Comparison of ENCODE assay signal across 18 cellular contexts in genomic region chr19:34044011-34044410, GRCh38.
DNase-seq lines count a peak whose midpoint lies in the region; TF ChIP-seq lines count a peak whose summit lies in the region.
"Had no signal": no experiment of that assay in that cellular context is flagged by ENCODE, and none has a peak within 500 bp of the region (broad histone marks: within the 10 kb centered on the region; RNA-seq: fewer than 3 reads in every experiment).

No MANE protein-coding gene starts in this region.

- no peaks in the 10 kb centered on the region for H3K79me2 ChIP-seq in mesendoderm (ENCODE audit: control insufficient read depth, insufficient read depth, low read length)

- TF ChIP-seq POLR2A in ovary (IDR thresholded peaks at IDR 0.05) = no peak

- no peak overlapping the region for H4K5ac ChIP-seq in mesendoderm (ENCODE audit: low read length)

- H3K9ac ChIP-seq in mesendoderm (ENCODE audit: low read length) = no peak overlapping the region
- H3K9ac ChIP-seq: BLaER1, GM23248 had no signal

- no peak overlapping the region for H2BK15ac ChIP-seq in mesendoderm (replicated peaks; ENCODE audit: low read depth)

- TF ChIP-seq EP300 in ovary (IDR thresholded peaks at IDR 0.05) = no peak

- no peak for TF ChIP-seq CTCF in ovary (IDR thresholded peaks at IDR 0.05)

- H3K18ac ChIP-seq in mesendoderm (ENCODE audit: low read length) = no peak overlapping the region

- intact Hi-C loops in ovary (cut with DNase I) = loop anchor here in 2 of 4 donors (5.0 to 10.0 kb wide), 3 partner anchors 53 to 103 kb away; no protein-coding TSS in a partner anchor

- no peaks in the 10 kb centered on the region for H3K79me1 ChIP-seq in mesendoderm (ENCODE audit: low read length)

- WGBS in mesendoderm (ENCODE audit: extremely low coverage, insufficient coverage, low lambda C conversion rate) = no CpG with 5 or more reads among the region's 2 CpGs
- 55 to 66% (median 64%) methylated on average over 2 of the region's 2 CpGs for WGBS in ovary, 3 donors

- DNase-seq in ELF-1 (ENCODE audit: low read depth, low spot score) = peak; percentile 71
- DNase-seq in islet precursor cell = peak; percentile 63
- peak; percentile 79 for DNase-seq in mesendoderm
- no peak for DNase-seq in activated CD4-positive, alpha-beta T cell treated with anti-CD3 and anti-CD28 coated beads for 1 hour
- no peak for DNase-seq in SIG-M5 treated with dmso at 0.1 percent for 504 hours (lab: John Stamatoyannopoulos, UW; ENCODE audit: unreplicated experiment)
- no peak for DNase-seq in NCI-H1105 treated with DMSO at 0.1 percent for 48 hours (lab: John Stamatoyannopoulos, UW)
- no peak for DNase-seq in ovary
- DNase-seq: CD4-positive, CD25-positive, alpha-beta regulatory T cell; CD8-positive, alpha-beta T cell; DMS 273 treated with DMSO at 0.1 percent for 48 hours; DMS79; EL; GF-D8; GM23248; H7; HCEC 1CT had no signal

- H3K56ac ChIP-seq in mesendoderm (ENCODE audit: low read length) = no peak overlapping the region

- H3K27me3 ChIP-seq in mesendoderm (ENCODE audit: insufficient read depth, low read length, poor library complexity) (no peaks in the 10 kb centered on the region), ovary (no peaks in the 10 kb centered on the region)
- H3K27me3 ChIP-seq: BLaER1 had no signal

- no peaks in the 10 kb centered on the region for H3K9me3 ChIP-seq in ovary
- H3K9me3 ChIP-seq: BLaER1 had no signal

- no peak overlapping the region for H3K4ac ChIP-seq in mesendoderm (ENCODE audit: low read depth, low read length)

- H3K27ac ChIP-seq in mesendoderm (ENCODE audit: low read depth, low read length) (peak overlapping the region; percentile 49), ovary (no peak overlapping the region)
- H3K27ac ChIP-seq: BLaER1, C4-2B, GM23248 had no signal

- H3K4me3 ChIP-seq in mesendoderm (ENCODE audit: low read length) (no peak overlapping the region), ovary (no peak overlapping the region)
- H3K4me3 ChIP-seq: BLaER1, GM23248 had no signal

- no peaks in the 10 kb centered on the region for H3K36me3 ChIP-seq in mesendoderm (ENCODE audit: control insufficient read depth, insufficient read depth, low read length)
- H3K36me3 ChIP-seq in ovary = no peaks in the 10 kb centered on the region
- H3K36me3 ChIP-seq: BLaER1 had no signal

- H2BK120ac ChIP-seq in mesendoderm (ENCODE audit: low read depth, low read length) = no peak overlapping the region

- no peak overlapping the region for H2AK5ac ChIP-seq in mesendoderm (ENCODE audit: low read length)

- H3K4me1 ChIP-seq in mesendoderm (ENCODE audit: control insufficient read depth, low read depth, low read length) (no peaks in the 10 kb centered on the region), ovary (ENCODE audit: insufficient read depth) (no peaks in the 10 kb centered on the region)
- H3K4me1 ChIP-seq: BLaER1 had no signal

- no peak overlapping the region for H3K23ac ChIP-seq in mesendoderm (ENCODE audit: low read length)

- H4K8ac ChIP-seq in mesendoderm (ENCODE audit: low read depth, low read length) = no peak overlapping the region

- no peak overlapping the region for H3K4me2 ChIP-seq in mesendoderm (ENCODE audit: low read length)
- H3K4me2 ChIP-seq: BLaER1 had no signal

- no peak overlapping the region for H2BK5ac ChIP-seq in mesendoderm (ENCODE audit: low read length)

Comparison
In these comparisons a context has a peak if more than half of its experiments do, and no peak if none do; other contexts are left out.
1. DNase-seq: peak in ELF-1 (single experiment), islet precursor cell (single experiment) and mesendoderm (single experiment); none in activated CD4-positive, alpha-beta T cell treated with anti-CD3 and anti-CD28 coated beads for 1 hour (single experiment), SIG-M5 treated with dmso at 0.1 percent for 504 hours (single experiment), NCI-H1105 treated with DMSO at 0.1 percent for 48 hours (single experiment) and ovary (0 of 5).